8 cellular contexts compared by ENCODE assay signal in the genomic region with DNA sequence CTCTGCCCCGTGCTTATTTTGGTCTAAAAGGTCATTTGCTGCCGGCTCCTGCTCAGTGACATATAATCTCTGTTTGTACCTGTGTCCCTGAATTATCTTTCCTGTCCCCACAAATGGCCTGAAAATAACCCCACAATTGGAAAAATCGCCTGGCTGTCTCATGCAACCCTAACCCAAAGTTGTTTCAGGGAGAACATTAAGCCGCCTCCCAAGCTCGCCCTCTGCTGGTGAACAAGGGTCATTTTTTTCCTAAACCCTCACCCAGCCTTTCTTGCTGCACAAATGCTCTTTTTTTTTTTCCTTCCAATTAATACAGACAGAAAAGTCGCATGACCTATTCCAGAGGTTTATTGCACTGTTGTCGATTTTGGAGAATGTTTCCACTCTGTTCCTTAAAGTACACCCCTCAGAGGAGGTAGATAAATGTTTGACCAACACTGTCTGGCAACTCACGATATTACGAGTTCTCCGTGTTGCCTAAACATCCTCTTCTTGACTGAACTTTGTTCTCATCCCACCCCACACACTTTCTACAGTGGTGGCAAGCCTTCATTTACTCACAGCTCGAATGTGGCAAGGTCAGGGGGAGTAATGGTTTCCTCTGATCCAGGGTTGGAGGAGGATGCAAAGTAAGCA.
A peak's percentile ranks its signal among the peaks of the same experiment; 100 is the strongest.
DNase-seq lines count a peak whose midpoint lies in the region; ATAC-seq and TF ChIP-seq lines count a peak whose summit lies in the region.

No MANE protein-coding gene starts in this region.

- no peaks in the 10 kb centered on the region for H3K9me3 Mint-ChIP-seq in natural killer cell treated with Interleukin-12 subunit alpha and Interleukin-12 subunit beta and Interleukin-15 and Interleukin-18, amount 100 ng/mL, for 72 hours

- H3K36me3 ChIP-seq in OCI-LY3 (replicated peaks; ENCODE audit: low read depth, low read length) (no peaks in the 10 kb centered on the region), esophagus muscularis mucosa (no peaks in the 10 kb centered on the region)

- TF ChIP-seq CTCF in OCI-LY3 (IDR thresholded peaks at IDR 0.05; ENCODE audit: low read depth, low read length) (peak; percentile 63), esophagus muscularis mucosa (IDR thresholded peaks at IDR 0.05) (peak; percentile 69 to 86 (median 85))

- intact Hi-C loops in esophagus muscularis mucosa (cut with DNase I) = loop anchor here (5.0 kb wide), 1 partner anchor 386 kb away; no protein-coding TSS in a partner anchor

- DNase-seq in EH (ENCODE audit: low read depth) (peak; percentile 79), esophagus muscularis mucosa (ENCODE audit: extremely low spot score) (no peak)
- DNase-seq in activated T-cell treated with anti-CD3 and anti-CD28 coated beads, Interleukin-2, amount 50 U/mL, for 1 hour = peak; percentile 50
- peak; percentile 74 for DNase-seq in natural killer cell treated with Interleukin-12 subunit alpha and Interleukin-12 subunit beta and Interleukin-15 and Interleukin-18, amount 100 ng/mL, for 72 hours (ENCODE audit: low spot score)
- peak; percentile 33 for DNase-seq in stimulated activated naive CD4-positive, alpha-beta T cell treated with Interleukin-2 at 50 U/mL for 16 hours (lab: John Stamatoyannopoulos, UW)

- TF ChIP-seq POLR2A in esophagus muscularis mucosa (IDR thresholded peaks at IDR 0.05; ENCODE audit: low read depth) = no peak

- peak; percentile 7 for TF ChIP-seq EP300 in esophagus muscularis mucosa (IDR thresholded peaks at IDR 0.05)

- no peaks in the 10 kb centered on the region for H4K20me1 ChIP-seq in OCI-LY3 (ENCODE audit: insufficient read depth, low read length)

- peak overlapping the region; percentile 3 for H3K4me3 Mint-ChIP-seq in natural killer cell treated with Interleukin-12 subunit alpha and Interleukin-12 subunit beta and Interleukin-15 and Interleukin-18, amount 100 ng/mL, for 72 hours

- H3K4me1 Mint-ChIP-seq in natural killer cell treated with Interleukin-12 subunit alpha and Interleukin-12 subunit beta and Interleukin-15 and Interleukin-18, amount 100 ng/mL, for 72 hours (ENCODE audit: low read depth in 2 of 2) = peaks cover 6 to 9% of the 10 kb centered on the region in 2 donors

- peaks cover 3% of the 10 kb centered on the region for H3K4me1 ChIP-seq in OCI-LY3 (ENCODE audit: low read length)
- H3K4me1 ChIP-seq in esophagus muscularis mucosa = peaks cover 0 to 9% (median 3%) of the 10 kb centered on the region in 4 donors

- no peaks in the 10 kb centered on the region for H3K9me3 ChIP-seq in OCI-LY3 (ENCODE audit: insufficient read depth, low read length)
- no peaks in the 10 kb centered on the region for H3K9me3 ChIP-seq in esophagus muscularis mucosa

- WGBS in esophagus muscularis mucosa = 30% methylated on average over 11 of the region's 11 CpGs

- no peaks in the 10 kb centered on the region for H3K27me3 ChIP-seq in OCI-LY3 (ENCODE audit: low read depth, low read length)
- H3K27me3 ChIP-seq in esophagus muscularis mucosa = no peaks in the 10 kb centered on the region

- H3K4me2 ChIP-seq in OCI-LY3 (ENCODE audit: low read length) = peak overlapping the region; percentile 64

- H3K9ac ChIP-seq in OCI-LY3 (ENCODE audit: low read length) = no peak overlapping the region

- H3K36me3 Mint-ChIP-seq in natural killer cell treated with Interleukin-12 subunit alpha and Interleukin-12 subunit beta and Interleukin-15 and Interleukin-18, amount 100 ng/mL, for 72 hours = no peaks in the 10 kb centered on the region

- H3K27me3 Mint-ChIP-seq in natural killer cell treated with Interleukin-12 subunit alpha and Interleukin-12 subunit beta and Interleukin-15 and Interleukin-18, amount 100 ng/mL, for 72 hours = no peaks in the 10 kb centered on the region

- H3K79me2 ChIP-seq in OCI-LY3 (ENCODE audit: low read length) = no peaks in the 10 kb centered on the region

- H3K4me3 ChIP-seq in OCI-LY3 (ENCODE audit: low read length) = peak overlapping the region; percentile 67
- no peak overlapping the region for H3K4me3 ChIP-seq in esophagus muscularis mucosa

- peak; percentile 55 for ATAC-seq in HG02973 (IDR thresholded peaks at IDR 0.05; ENCODE audit: unreplicated experiment)
- peak in 1 of 2 donors; percentile 57 for ATAC-seq in natural killer cell treated with Interleukin-12 subunit alpha and Interleukin-12 subunit beta and Interleukin-15 and Interleukin-18, amount 100 ng/mL, for 72 hours
- no peak for ATAC-seq in GM18873 (IDR thresholded peaks at IDR 0.05; ENCODE audit: low FRiP score, unreplicated experiment)

- H3K27ac Mint-ChIP-seq in natural killer cell treated with Interleukin-12 subunit alpha and Interleukin-12 subunit beta and Interleukin-15 and Interleukin-18, amount 100 ng/mL, for 72 hours = peak overlapping the region; percentile 13 to 20

- H3K27ac ChIP-seq in OCI-LY3 (ENCODE audit: low read length) (no peak overlapping the region), esophagus muscularis mucosa (replicated peaks in 1 of 4) (no peak overlapping the region)

- H2AFZ ChIP-seq in OCI-LY3 (ENCODE audit: low read depth, low read length) = peak overlapping the region; percentile 83
